ENCODE assay signal across 15 cellular contexts in the genomic region with DNA sequence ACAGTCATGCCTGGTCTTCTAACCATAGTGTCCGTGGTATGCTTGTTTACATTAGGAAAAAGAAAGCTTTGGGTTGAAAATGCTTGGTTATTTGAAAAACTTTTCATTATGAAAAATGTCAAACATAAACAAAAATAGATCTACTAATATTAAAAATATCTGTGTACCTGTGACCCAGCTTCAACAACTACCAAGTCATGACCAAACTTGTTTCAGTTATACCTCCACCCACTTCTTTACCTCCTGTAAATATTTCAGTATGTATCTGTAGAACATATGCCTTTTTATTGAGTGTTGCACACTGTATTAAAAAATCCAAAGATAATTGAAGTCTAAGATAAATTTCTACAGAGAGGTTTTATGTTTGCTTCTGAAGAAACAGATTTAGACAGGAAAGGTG.
DNase-seq lines count a peak whose midpoint lies in the region; ATAC-seq and TF ChIP-seq lines count a peak whose summit lies in the region.
"Had no signal": no experiment of that assay in that cellular context is flagged by ENCODE, and none has a peak within 500 bp of the region (broad histone marks: within the 10 kb centered on the region; RNA-seq: fewer than 3 reads in every experiment).

No MANE protein-coding gene starts in this region.

- ATAC-seq in RWPE2 (ENCODE audit: low read depth) (0 out of 3 replicates have a peak, but pooled peaks have one; percentile 28), HG02798 (IDR thresholded peaks at IDR 0.05; ENCODE audit: poor library complexity, unreplicated experiment) (no peak)
- ATAC-seq: GM12878 had no signal

- H3K36me3 ChIP-seq in RWPE2 (ENCODE audit: low read depth) (no peaks in the 10 kb centered on the region; the same call in 1 of the 2 replicates), mammary epithelial cell (ENCODE audit: insufficient read depth, low read length) (no peaks in the 10 kb centered on the region)

- H3K27me3 ChIP-seq in RWPE2 (ENCODE audit: insufficient read depth, poor library complexity, severe bottlenecking) (no peaks in the 10 kb centered on the region), mammary epithelial cell (ENCODE audit: insufficient read depth, low read length) (no peaks in the 10 kb centered on the region)

- DNase-seq in RWPE2 (ENCODE audit: low spot score) (no peak), mammary epithelial cell (peak; percentile 13), epithelial cell of prostate (ENCODE audit: low read depth, low spot score) (no peak), COLO829 (ENCODE audit: low spot score) (no peak), GM10266 (ENCODE audit: extremely low spot score) (no peak)
- DNase-seq: C1 segment of cervical spinal cord; Caco-2; CD4-positive, alpha-beta memory T cell; DMS153; DND-41; GM23248; H7; HCEC 1CT had no signal

- no peak overlapping the region for H3K27ac ChIP-seq in RWPE2 (ENCODE audit: poor library complexity, severe bottlenecking)
- H3K27ac ChIP-seq in mammary epithelial cell (ENCODE audit: insufficient read depth, low read depth, low read length) = no peak overlapping the region
- H3K27ac ChIP-seq in epithelial cell of prostate = peak overlapping the region; percentile 59
- H3K27ac ChIP-seq: GM23248 had no signal

- TF ChIP-seq CTCF in RWPE2 (IDR thresholded peaks at IDR 0.05; ENCODE audit: poor library complexity, severe bottlenecking) (no peak), mammary epithelial cell (conservative IDR thresholded peaks at IDR 0.05 in 1 of 2, IDR thresholded peaks at IDR 0.05 in 1 of 2; ENCODE audit: extremely low read depth in 1 of 2, insufficient read depth in 1 of 2, low read depth in 1 of 2, low read length in 2 of 2) (no peak), GM10266 (IDR thresholded peaks at IDR 0.05; ENCODE audit: control insufficient read depth, insufficient read depth, low read depth, missing control alignments) (no peak)

- H2AFZ ChIP-seq in mammary epithelial cell (ENCODE audit: low read depth, low read length) = peak overlapping the region; percentile 58
- H2AFZ ChIP-seq: GM23248 had no signal

- CTCF ChIA-PET in mammary epithelial cell (lab: Charles Lee; ENCODE audit: low non-redundant PET) = no interaction called here

- intact Hi-C loops in mammary epithelial cell (cut with micrococcal nuclease) = no loop called here

- H4K20me1 ChIP-seq in mammary epithelial cell (ENCODE audit: insufficient read depth, low read length) = no peaks in the 10 kb centered on the region

- H3K79me2 ChIP-seq in mammary epithelial cell (ENCODE audit: insufficient read depth, low read length) = no peaks in the 10 kb centered on the region

- peak overlapping the region; percentile 36 for H3K4me2 ChIP-seq in mammary epithelial cell (ENCODE audit: insufficient read depth, low read depth, low read length)

- no peaks in the 10 kb centered on the region for H3K9me3 ChIP-seq in RWPE2 (ENCODE audit: severe bottlenecking)
- no peaks in the 10 kb centered on the region for H3K9me3 ChIP-seq in mammary epithelial cell (replicated peaks; ENCODE audit: insufficient read depth, low read length)
- H3K9me3 ChIP-seq: Caco-2 had no signal

- dilution Hi-C loops in mammary epithelial cell (cut with HindIII; ENCODE audit: low sequenced_read_pairs) = no loop called here

- in situ Hi-C loops in mammary epithelial cell (cut with MboI; ENCODE audit: low sequenced_read_pairs in 2 of 2) = no loop called here

- no TSS peak for BruUV-seq in mammary epithelial cell (replicated peaks; lab: Mats Ljungman, UMichigan)

- H3K4me3 ChIP-seq in RWPE2 (ENCODE audit: severe bottlenecking) (no peak overlapping the region), mammary epithelial cell (replicated peaks in 1 of 3; ENCODE audit: insufficient read depth in 1 of 3, low read depth in 2 of 3, low read length in 3 of 3) (no peak overlapping the region)
- H3K4me3 ChIP-seq: GM12878, GM23248 had no signal

- WGBS in mammary epithelial cell (ENCODE audit: low coverage, missing lambda C conversion rate) = 88% methylated on average over 1 of the region's 1 CpG

- H3K4me1 ChIP-seq in RWPE2 (ENCODE audit: insufficient read depth, poor library complexity, severe bottlenecking) (peaks cover 33% of the 10 kb centered on the region), mammary epithelial cell (ENCODE audit: insufficient read depth, low read length) (peaks cover 18% of the 10 kb centered on the region)
- H3K4me1 ChIP-seq: Caco-2 had no signal

- no peak overlapping the region for H3K9ac ChIP-seq in mammary epithelial cell (ENCODE audit: insufficient read depth, low read length)
- H3K9ac ChIP-seq: GM23248 had no signal
